In the genomic region with DNA sequence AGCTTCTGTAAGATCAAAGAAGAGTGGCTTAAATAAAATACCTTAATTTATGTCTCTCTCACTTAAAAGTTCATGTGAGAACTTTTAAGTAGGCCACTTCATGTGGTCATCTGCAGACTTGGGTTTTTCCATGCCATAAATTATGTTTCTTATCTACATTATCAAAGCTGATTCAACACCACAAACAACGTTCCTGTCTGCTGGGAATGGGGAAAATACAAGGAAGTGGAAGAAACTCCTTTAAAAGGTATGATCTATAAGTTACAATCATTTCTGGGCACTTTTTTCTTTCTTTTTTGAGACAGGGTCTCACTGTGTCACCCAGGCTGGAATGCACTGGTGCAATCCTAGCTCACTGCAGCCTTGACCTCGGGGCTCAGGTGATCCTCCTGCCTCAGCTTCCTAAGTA, we compare ENCODE assay signal across 2 cellular contexts.
TF ChIP-seq lines count a peak whose summit lies in the region.

No MANE protein-coding gene starts in this region.

TF ChIP-seq in SK-N-SH, 30 proteins besides CTCF, POLR2A, EP300 and RAD21:
- TF ChIP-seq NFIC (IDR thresholded peaks at IDR 0.05; ENCODE audit: borderline replicate concordance) (no peak), GABPA (IDR thresholded peaks at IDR 0.05; ENCODE audit: low read depth) (no peak), ZBTB33 (IDR thresholded peaks at IDR 0.05; ENCODE audit: borderline replicate concordance, low read depth) (no peak), MAX (IDR thresholded peaks at IDR 0.05; ENCODE audit: low read depth) (no peak), RFX5 (IDR thresholded peaks at IDR 0.05; ENCODE audit: low read length) (no peak), YY1 (IDR thresholded peaks at IDR 0.05; ENCODE audit: low read depth) (no peak), RXRA (IDR thresholded peaks at IDR 0.05; ENCODE audit: borderline replicate concordance, low read depth) (no peak), TEAD4 (IDR thresholded peaks at IDR 0.05; ENCODE audit: borderline replicate concordance, insufficient read depth) (0 out of 2 replicates have a peak, but pooled peaks have one; percentile 43), JUND (IDR thresholded peaks at IDR 0.05) (peak; percentile 44; the same call in 1 of the 2 replicates), GATA2 (CRISPR knock-in tag; IDR thresholded peaks at IDR 0.05) (no peak), TCF12 (IDR thresholded peaks at IDR 0.05) (peak; percentile 61), SIN3A (IDR thresholded peaks at IDR 0.05; ENCODE audit: borderline replicate concordance, low read depth, low read length) (no peak), MEF2A (IDR thresholded peaks at IDR 0.05; ENCODE audit: borderline replicate concordance, low read depth) (no peak), FOSL2 (IDR thresholded peaks at IDR 0.05; ENCODE audit: borderline replicate concordance, low read depth) (peak; percentile 17; the same call in 1 of the 2 replicates)
- TF ChIP-seq, protein P1, sequence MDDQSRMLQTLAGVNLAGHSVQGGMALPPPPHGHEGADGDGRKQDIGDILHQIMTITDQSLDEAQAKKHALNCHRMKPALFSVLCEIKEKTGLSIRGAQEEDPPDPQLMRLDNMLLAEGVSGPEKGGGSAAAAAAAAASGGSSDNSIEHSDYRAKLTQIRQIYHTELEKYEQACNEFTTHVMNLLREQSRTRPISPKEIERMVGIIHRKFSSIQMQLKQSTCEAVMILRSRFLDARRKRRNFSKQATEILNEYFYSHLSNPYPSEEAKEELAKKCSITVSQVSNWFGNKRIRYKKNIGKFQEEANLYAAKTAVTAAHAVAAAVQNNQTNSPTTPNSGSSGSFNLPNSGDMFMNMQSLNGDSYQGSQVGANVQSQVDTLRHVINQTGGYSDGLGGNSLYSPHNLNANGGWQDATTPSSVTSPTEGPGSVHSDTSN (IDR thresholded peaks at IDR 0.05), result peak; percentile 79

TF ChIP-seq in SK-N-SH treated with all-trans-retinoic acid at 6 μM for 48 hours, 23 proteins besides CTCF, POLR2A, EP300 and RAD21:
- no peak for TF ChIP-seq ZNF70 (CRISPR knock-in tag; IDR thresholded peaks at IDR 0.05)
- no peak for TF ChIP-seq ZC3H10 (CRISPR knock-in tag; IDR thresholded peaks at IDR 0.05)
- no peak for TF ChIP-seq GLIS3 (CRISPR knock-in tag; IDR thresholded peaks at IDR 0.05)
- TF ChIP-seq, protein P2, sequence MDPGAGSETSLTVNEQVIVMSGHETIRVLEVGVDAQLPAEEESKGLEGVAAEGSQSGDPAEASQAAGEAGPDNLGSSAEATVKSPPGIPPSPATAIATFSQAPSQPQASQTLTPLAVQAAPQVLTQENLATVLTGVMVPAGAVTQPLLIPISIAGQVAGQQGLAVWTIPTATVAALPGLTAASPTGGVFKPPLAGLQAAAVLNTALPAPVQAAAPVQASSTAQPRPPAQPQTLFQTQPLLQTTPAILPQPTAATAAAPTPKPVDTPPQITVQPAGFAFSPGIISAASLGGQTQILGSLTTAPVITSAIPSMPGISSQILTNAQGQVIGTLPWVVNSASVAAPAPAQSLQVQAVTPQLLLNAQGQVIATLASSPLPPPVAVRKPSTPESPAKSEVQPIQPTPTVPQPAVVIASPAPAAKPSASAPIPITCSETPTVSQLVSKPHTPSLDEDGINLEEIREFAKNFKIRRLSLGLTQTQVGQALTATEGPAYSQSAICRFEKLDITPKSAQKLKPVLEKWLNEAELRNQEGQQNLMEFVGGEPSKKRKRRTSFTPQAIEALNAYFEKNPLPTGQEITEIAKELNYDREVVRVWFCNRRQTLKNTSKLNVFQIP (CRISPR knock-in tag; IDR thresholded peaks at IDR 0.05; ENCODE audit: borderline replicate concordance, low read depth), result no peak
- no peak for TF ChIP-seq BACH2 (CRISPR knock-in tag; IDR thresholded peaks at IDR 0.05; ENCODE audit: borderline replicate concordance)
- TF ChIP-seq RARB (CRISPR knock-in tag; IDR thresholded peaks at IDR 0.05), result no peak
- no peak for TF ChIP-seq ARNTL (CRISPR knock-in tag; IDR thresholded peaks at IDR 0.05; ENCODE audit: borderline replicate concordance, low read depth)
- TF ChIP-seq PATZ1 (CRISPR knock-in tag; IDR thresholded peaks at IDR 0.05; ENCODE audit: borderline replicate concordance), result no peak
- no peak for TF ChIP-seq ISL1 (CRISPR knock-in tag; IDR thresholded peaks at IDR 0.05)
- TF ChIP-seq OSR1 (CRISPR knock-in tag; IDR thresholded peaks at IDR 0.05), result no peak
- TF ChIP-seq, protein P3, sequence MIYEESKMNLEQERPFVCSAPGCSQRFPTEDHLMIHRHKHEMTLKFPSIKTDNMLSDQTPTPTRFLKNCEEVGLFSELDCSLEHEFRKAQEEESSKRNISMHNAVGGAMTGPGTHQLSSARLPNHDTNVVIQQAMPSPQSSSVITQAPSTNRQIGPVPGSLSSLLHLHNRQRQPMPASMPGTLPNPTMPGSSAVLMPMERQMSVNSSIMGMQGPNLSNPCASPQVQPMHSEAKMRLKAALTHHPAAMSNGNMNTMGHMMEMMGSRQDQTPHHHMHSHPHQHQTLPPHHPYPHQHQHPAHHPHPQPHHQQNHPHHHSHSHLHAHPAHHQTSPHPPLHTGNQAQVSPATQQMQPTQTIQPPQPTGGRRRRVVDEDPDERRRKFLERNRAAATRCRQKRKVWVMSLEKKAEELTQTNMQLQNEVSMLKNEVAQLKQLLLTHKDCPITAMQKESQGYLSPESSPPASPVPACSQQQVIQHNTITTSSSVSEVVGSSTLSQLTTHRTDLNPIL (CRISPR knock-in tag; IDR thresholded peaks at IDR 0.05; ENCODE audit: low read depth), result no peak
- no peak for TF ChIP-seq ZNF565 (CRISPR knock-in tag; conservative IDR thresholded peaks at IDR 0.05; ENCODE audit: low read depth)
- TF ChIP-seq ESRRG (CRISPR knock-in tag; IDR thresholded peaks at IDR 0.05), result no peak
- TF ChIP-seq CSRNP3 (CRISPR knock-in tag; IDR thresholded peaks at IDR 0.05), result no peak
- no peak for TF ChIP-seq SNAI2 (CRISPR knock-in tag; IDR thresholded peaks at IDR 0.05)
- no peak for TF ChIP-seq CSDC2 (CRISPR knock-in tag; IDR thresholded peaks at IDR 0.05)
- TF ChIP-seq ZFP3 (CRISPR knock-in tag; IDR thresholded peaks at IDR 0.05), result no peak
